ENCODE assay signal across 8 cellular contexts in genomic region chr7:50335795-50336754, GRCh38. TPM values are rescaled to one million over a fixed set of nuclear protein-coding genes. Genes with fewer than 3 reads are reported as not detected.
A peak's percentile ranks its signal among the peaks of the same experiment; 100 is the strongest.
DNase-seq lines count a peak whose midpoint lies in the region; ATAC-seq, FAIRE-seq and TF ChIP-seq lines count a peak whose summit lies in the region.
"Had no signal": no experiment of that assay in that cellular context is flagged by ENCODE, and none has a peak within 500 bp of the region (broad histone marks: within the 10 kb centered on the region; RNA-seq: fewer than 3 reads in every experiment).

No MANE protein-coding gene starts in this region.

- peaks cover 30% of the 10 kb centered on the region for H3K36me3 Mint-ChIP-seq in activated T-cell treated with anti-CD3 and anti-CD28 coated beads, Interleukin-2, amount 50 U/mL, for 4 hours (ENCODE audit: insufficient read depth)

- H3K36me3 ChIP-seq in small intestine (ENCODE audit: control insufficient read depth in 2 of 2, insufficient read depth in 2 of 2, low read length in 2 of 2) (no peaks in the 10 kb centered on the region), tibial nerve (no peaks in the 10 kb centered on the region)

- FAIRE-seq in small intestine (lab: Jason Lieb, UNC): no peak

- H3K27ac ChIP-seq in small intestine (ENCODE audit: low read depth in 1 of 2, low read length in 1 of 2) (peak overlapping the region; percentile 69 to 83), tibial nerve (peak overlapping the region in 1 of 4 donors; percentile 60)

- no peaks in the 10 kb centered on the region for H3K9me3 Mint-ChIP-seq in activated T-cell treated with anti-CD3 and anti-CD28 coated beads, Interleukin-2, amount 50 U/mL, for 4 hours

- no peak for TF ChIP-seq POLR2A in tibial nerve (IDR thresholded peaks at IDR 0.05)

- H3K27me3 Mint-ChIP-seq in activated T-cell treated with anti-CD3 and anti-CD28 coated beads, Interleukin-2, amount 50 U/mL, for 4 hours (ENCODE audit: low read depth): no peaks in the 10 kb centered on the region

- TF ChIP-seq EP300 in tibial nerve (IDR thresholded peaks at IDR 0.05): no peak

- WGBS in small intestine, 3 donors: 54 to 66% (median 61%) methylated on average over 22 of the region's 22 CpGs
- 70 to 74% methylated on average over 22 of the region's 22 CpGs for whole genome bisulfite sequencing in tibial nerve, 2 donors

- H3K27me3 ChIP-seq in small intestine (ENCODE audit: control insufficient read depth in 2 of 2, insufficient read depth in 2 of 2, low read length in 2 of 2) (no peaks in the 10 kb centered on the region), tibial nerve (no peaks in the 10 kb centered on the region)

- no peak overlapping the region for H3K4me3 Mint-ChIP-seq in activated T-cell treated with anti-CD3 and anti-CD28 coated beads, Interleukin-2, amount 50 U/mL, for 4 hours

- DNase-seq in NCI-H345 treated with DMSO at 0.1 percent for 48 hours (lab: John Stamatoyannopoulos, UW; ENCODE audit: unreplicated experiment): peak; percentile 18
- peak; percentile 88 for DNase-seq in activated T-cell treated with anti-CD3 and anti-CD28 coated beads, Interleukin-2, amount 50 U/mL, for 4 hours
- DNase-seq in small intestine: peak; percentile 35
- no peak for DNase-seq in tibial nerve (ENCODE audit: low spot score in 2 of 2)
- DNase-seq in NCI-H748 treated with DMSO at 0.1 percent for 48 hours (lab: John Stamatoyannopoulos, UW): no peak

- H3K9me3 ChIP-seq in small intestine (ENCODE audit: control insufficient read depth, low read depth) (no peaks in the 10 kb centered on the region), tibial nerve (no peaks in the 10 kb centered on the region)

- ATAC-seq in GM19467 (IDR thresholded peaks at IDR 0.05; ENCODE audit: unreplicated experiment) (peak; percentile 20), HG03342 (IDR thresholded peaks at IDR 0.05; ENCODE audit: unreplicated experiment) (no peak)
- peak; percentile 48 to 54 for ATAC-seq in activated T-cell treated with anti-CD3 and anti-CD28 coated beads, Interleukin-2, amount 50 U/mL, for 4 hours

- no peak for TF ChIP-seq CTCF in tibial nerve (IDR thresholded peaks at IDR 0.05)

- peaks cover 2% of the 10 kb centered on the region for H3K4me1 Mint-ChIP-seq in activated T-cell treated with anti-CD3 and anti-CD28 coated beads, Interleukin-2, amount 50 U/mL, for 4 hours (ENCODE audit: low read depth)

- H3K4me1 ChIP-seq in small intestine (ENCODE audit: control insufficient read depth in 2 of 2, insufficient read depth in 1 of 2, low read depth in 1 of 2, low read length in 1 of 2): peaks cover 0 to 2% of the 10 kb centered on the region in 2 donors
- peaks cover 0 to 22% (median 0%) of the 10 kb centered on the region in 4 donors for H3K4me1 ChIP-seq in tibial nerve

- H3K4me3 ChIP-seq in small intestine (ENCODE audit: low read depth in 1 of 2, low read length in 2 of 2) (no peak overlapping the region), tibial nerve (no peak overlapping the region)

RNA-seq across cellular contexts. Expression of gene IKZF1, which starts 31.6 kb away (rescaled TPM):
- 100 to 1,000 TPM; 168 to 229 (median 228) TPM for total RNA-seq in activated T-cell treated with anti-CD3 and anti-CD28 coated beads, Interleukin-2, amount 50 U/mL, for 4 hours
- polyA plus RNA-seq in small intestine: 1 to 10 TPM; 1.8 to 5.9 (median 3.0) TPM
- total RNA-seq in tibial nerve: 10 to 100 TPM in 3 of 4 donors, 1 to 10 TPM in 1; 9.6 to 32.1 (median 20.7) TPM
- total RNA-seq: NCI-H460 had no signal

Comparison
In these comparisons a context has a peak if more than half of its experiments do, and no peak if none do; other contexts are left out.
1. DNase-seq: peak in NCI-H345 treated with DMSO at 0.1 percent for 48 hours (single experiment), activated T-cell treated with anti-CD3 and anti-CD28 coated beads, Interleukin-2, amount 50 U/mL, for 4 hours (single experiment) and small intestine (single experiment); none in tibial nerve (0 of 2) and NCI-H748 treated with DMSO at 0.1 percent for 48 hours (single experiment).
2. RNA of gene IKZF1, which starts 31.6 kb away (total RNA-seq): 168 to 229 TPM in activated T-cell treated with anti-CD3 and anti-CD28 coated beads, Interleukin-2, amount 50 U/mL, for 4 hours; 9.6 to 32.1 TPM in tibial nerve; every median in the first group is over 4 times any median in the second.